8 cellular contexts compared by ENCODE assay signal in the genomic region with DNA sequence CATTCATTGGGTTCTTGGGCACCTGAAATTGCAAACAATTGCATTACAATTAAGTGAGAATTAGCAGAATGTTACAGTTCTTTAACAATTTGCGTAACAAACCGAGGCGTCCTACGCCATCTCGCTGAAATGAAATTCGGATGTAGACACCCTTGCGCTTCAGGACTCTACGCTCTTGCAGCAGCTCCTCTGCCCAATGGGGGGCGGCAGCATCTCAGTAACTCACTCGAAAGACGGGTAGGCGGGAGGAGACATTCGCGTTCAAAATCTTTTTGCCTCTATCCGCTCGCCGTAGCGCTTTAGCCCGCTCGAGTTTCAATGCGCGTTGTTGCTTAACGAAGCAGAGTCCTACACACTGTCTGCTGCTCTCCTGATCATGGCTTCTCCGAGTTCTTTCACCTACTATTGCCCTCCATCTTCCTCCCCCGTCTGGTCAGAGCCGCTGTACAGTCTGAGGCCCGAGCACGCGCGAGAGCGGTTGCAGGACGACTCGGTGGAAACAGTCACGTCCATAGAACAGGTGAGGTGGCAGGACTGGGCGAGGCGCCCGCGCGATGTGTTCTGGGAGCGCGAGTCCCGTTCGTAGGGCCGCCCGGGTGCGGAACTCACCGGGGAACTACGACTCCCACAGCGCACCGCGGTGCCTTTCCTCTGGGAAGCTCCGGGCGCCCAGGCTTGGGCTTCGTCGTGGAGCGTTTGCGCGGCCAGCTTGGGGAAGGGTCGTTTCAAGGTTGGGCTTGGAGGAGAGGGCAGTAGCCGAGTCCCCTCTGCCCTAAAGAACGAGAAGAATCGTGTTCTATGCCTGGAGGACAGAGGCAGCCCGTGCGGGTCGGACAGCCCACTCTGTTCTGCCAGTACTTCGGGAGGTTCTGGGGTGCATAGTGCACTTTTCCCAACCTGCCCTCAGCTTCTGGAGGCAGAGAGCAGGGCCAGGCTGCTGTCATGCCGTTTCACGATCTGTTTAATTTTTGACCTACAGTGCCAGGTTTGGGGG. TPM values are rescaled to one million over a fixed set of nuclear protein-coding genes. Genes with fewer than 3 reads are reported as not detected.
DNase-seq lines count a peak whose midpoint lies in the region; ATAC-seq and TF ChIP-seq lines count a peak whose summit lies in the region.

A gene with protein sequence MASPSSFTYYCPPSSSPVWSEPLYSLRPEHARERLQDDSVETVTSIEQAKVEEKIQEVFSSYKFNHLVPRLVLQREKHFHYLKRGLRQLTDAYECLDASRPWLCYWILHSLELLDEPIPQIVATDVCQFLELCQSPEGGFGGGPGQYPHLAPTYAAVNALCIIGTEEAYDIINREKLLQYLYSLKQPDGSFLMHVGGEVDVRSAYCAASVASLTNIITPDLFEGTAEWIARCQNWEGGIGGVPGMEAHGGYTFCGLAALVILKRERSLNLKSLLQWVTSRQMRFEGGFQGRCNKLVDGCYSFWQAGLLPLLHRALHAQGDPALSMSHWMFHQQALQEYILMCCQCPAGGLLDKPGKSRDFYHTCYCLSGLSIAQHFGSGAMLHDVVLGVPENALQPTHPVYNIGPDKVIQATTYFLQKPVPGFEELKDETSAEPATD (plus strand): TSS at position 318 of the 994 bp plus-strand sequence. CDS start 59 bp downstream, at position 377.

- TF ChIP-seq CTCF in BJ (IDR thresholded peaks at IDR 0.05; ENCODE audit: insufficient read depth, low read depth, low read length): peak; percentile 84

- POLR2A ChIA-PET in BJ (lab: Charles Lee): no interaction called here
- POLR2A ChIA-PET in activated CD4-positive, alpha-beta T cell treated with anti-CD3 and anti-CD28 coated beads for 36 hours (lab: Charles Lee): interaction anchor here (0.6 to 1.4 kb wide), 2 partner anchors 37 to 72 kb away, joined by 3 to 5 read pairs; a partner anchor contains a TSS

- peaks cover 16% of the 10 kb centered on the region for H3K36me3 Mint-ChIP-seq in activated CD4-positive, alpha-beta T cell treated with anti-CD3 and anti-CD28 coated beads for 36 hours (ENCODE audit: low read depth)

- H3K36me3 ChIP-seq in BJ (ENCODE audit: control insufficient read depth, insufficient read depth, low read length): peaks cover 2% of the 10 kb centered on the region; the same call in 1 of the 2 replicates

- no peaks in the 10 kb centered on the region for H3K9me3 Mint-ChIP-seq in activated CD4-positive, alpha-beta T cell treated with anti-CD3 and anti-CD28 coated beads for 36 hours (ENCODE audit: low read depth)

- ATAC-seq in HG03442 (IDR thresholded peaks at IDR 0.05; ENCODE audit: unreplicated experiment): peak; percentile 86
- ATAC-seq in activated CD4-positive, alpha-beta T cell treated with anti-CD3 and anti-CD28 coated beads for 36 hours: peak; percentile 96

- H3K4me3 Mint-ChIP-seq in activated CD4-positive, alpha-beta T cell treated with anti-CD3 and anti-CD28 coated beads for 36 hours: peak within 1 kb of the TSS; percentile 82

- H3K27me3 Mint-ChIP-seq in activated CD4-positive, alpha-beta T cell treated with anti-CD3 and anti-CD28 coated beads for 36 hours: peaks cover 5% of the 10 kb centered on the region

- H3K4me1 Mint-ChIP-seq in activated CD4-positive, alpha-beta T cell treated with anti-CD3 and anti-CD28 coated beads for 36 hours: peaks cover 46% of the 10 kb centered on the region

- 0 out of 2 replicates have a peak, but pooled peaks cover 3% of the 10 kb centered on the region for H3K27me3 ChIP-seq in BJ (ENCODE audit: control insufficient read depth, insufficient read depth, low read length)

- DNase-seq in BJ (ENCODE audit: low read depth): peak; percentile 87
- peak; percentile 90 for DNase-seq in GM19238 (ENCODE audit: insufficient read length, low spot score)
- peak; percentile 98 for DNase-seq in NCI-H510A treated with DMSO at 0.1 percent for 48 hours (lab: John Stamatoyannopoulos, UW)
- DNase-seq in activated CD4-positive, alpha-beta T cell treated with anti-CD3 and anti-CD28 coated beads for 36 hours: peak; percentile 96
- peak; percentile 100 for DNase-seq in kidney glomerular epithelial cell (lab: John Stamatoyannopoulos, UW)
- DNase-seq in stimulated activated CD4-positive, alpha-beta T cell treated with anti-CD3 and anti-CD28 coated beads, Interleukin-1b, Interleukin-23, amount 100 ng/mL, for 1 hour (ENCODE audit: low read depth in 2 of 2): peak; percentile 74 to 78

- H3K27ac ChIP-seq in cingulate gyrus (ENCODE audit: low read depth, low read length): peak within 1 kb of the TSS; percentile 76

- H3K4me3 ChIP-seq in BJ (ENCODE audit: low read depth, low read length): peak within 1 kb of the TSS; percentile 67

- CTCF ChIA-PET in BJ (lab: Yijun Ruan, JAX): interaction anchor here (0.7 to 5.0 kb wide), 25 partner anchors 9 to 781 kb away, joined by 3 to 60 read pairs (median 3); no protein-coding TSS in a partner anchor
- CTCF ChIA-PET in activated CD4-positive, alpha-beta T cell treated with anti-CD3 and anti-CD28 coated beads for 36 hours (lab: Charles Lee): interaction anchor here (0.5 to 2.2 kb wide), 32 partner anchors 8 to 713 kb away, joined by 3 to 20 read pairs (median 4); no protein-coding TSS in a partner anchor

- peak within 1 kb of the TSS; percentile 99 for H3K27ac Mint-ChIP-seq in activated CD4-positive, alpha-beta T cell treated with anti-CD3 and anti-CD28 coated beads for 36 hours

- intact Hi-C loops in activated CD4-positive, alpha-beta T cell treated with anti-CD3 and anti-CD28 coated beads for 36 hours (cut with DNase I, micrococcal nuclease): loop anchor here (1.0 to 5.0 kb wide), 11 partner anchors 15 to 482 kb away; a partner anchor contains a TSS

RNA-seq across cellular contexts. Expression of the gene that starts here (rescaled TPM):
- polyA plus RNA-seq in BJ (2011; rRNA removed): 27.7 and 33.8 TPM in 2 replicates
- polyA minus RNA-seq in BJ (2011; rRNA and poly(A)+ RNA removed): 36.1 and 60.8 TPM in 2 replicates
- 10 to 100 TPM; 18.2 to 24.9 TPM for total RNA-seq in activated CD4-positive, alpha-beta T cell treated with anti-CD3 and anti-CD28 coated beads for 36 hours

Comparison
In these comparisons a context has a peak if more than half of its experiments do, and no peak if none do; other contexts are left out.
1. Peak in every context shown above with its lines: DNase-seq, ATAC-seq, H3K4me3 ChIP-seq and H3K27ac ChIP-seq.